10 cellular contexts compared by ENCODE assay signal in the genomic region with DNA sequence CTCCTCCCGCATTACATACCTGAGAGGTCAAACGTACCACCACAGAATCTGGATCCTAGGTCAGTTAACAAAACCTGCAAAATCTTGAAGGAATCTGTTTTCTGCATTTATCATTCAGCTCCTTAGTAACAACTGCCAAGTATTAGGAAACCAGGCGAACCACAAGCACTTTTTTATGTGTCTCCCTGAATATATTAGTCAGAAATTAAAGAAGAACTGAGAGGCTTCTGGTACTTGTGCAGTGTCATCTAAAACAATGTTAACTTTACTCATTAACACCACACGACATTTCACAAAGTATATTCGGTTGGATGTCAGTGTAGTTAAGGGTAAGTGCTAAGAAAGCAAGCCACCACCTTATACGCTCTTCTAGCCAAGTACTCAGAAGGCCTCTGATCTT. TPM values are rescaled to one million over a fixed set of nuclear protein-coding genes. Genes with fewer than 3 reads are reported as not detected.
DNase-seq lines count a peak whose midpoint lies in the region; ATAC-seq and TF ChIP-seq lines count a peak whose summit lies in the region.
"Had no signal": no experiment of that assay in that cellular context is flagged by ENCODE, and none has a peak within 500 bp of the region (broad histone marks: within the 10 kb centered on the region; RNA-seq: fewer than 3 reads in every experiment).

No MANE protein-coding gene starts in this region.

- H3K4me1 Mint-ChIP-seq in GM23338 (peaks cover 70% of the 10 kb centered on the region), T-helper 17 cell (peaks cover 70% of the 10 kb centered on the region)

- no peaks in the 10 kb centered on the region for H3K9me3 Mint-ChIP-seq in GM23338

- H3K27ac Mint-ChIP-seq in GM23338 (no peak overlapping the region), T-helper 17 cell (peak overlapping the region; percentile 98)

- H3K4me3 ChIP-seq in GM23338, result peak overlapping the region; percentile 77
- H3K4me3 ChIP-seq in fibroblast of pulmonary artery (replicated peaks; ENCODE audit: low read depth, low read length), result peak overlapping the region; percentile 96
- peak overlapping the region in 5 of 8 donors; percentile 79 to 96 (median 92) for H3K4me3 ChIP-seq in spleen
- H3K4me3 ChIP-seq: SJSA1 had no signal

- intact Hi-C loops in spleen (cut with DNase I; ENCODE audit: low total_unique reads), result loop anchor here (10.0 kb wide), 1 partner anchor 69 kb away; no protein-coding TSS in a partner anchor

- peaks cover 72% of the 10 kb centered on the region for H3K79me2 ChIP-seq in GM23338 (replicated peaks; ENCODE audit: insufficient read depth)

- TF ChIP-seq POLR2A in spleen (IDR thresholded peaks at IDR 0.05), result no peak

- DNase-seq in GM23338 (ENCODE audit: low spot score) (no peak), T-helper 17 cell (no peak), fibroblast of pulmonary artery (ENCODE audit: low read depth) (peak; percentile 38), spleen (no peak), putamen (ENCODE audit: low spot score) (no peak), A172 (ENCODE audit: low spot score) (no peak)
- DNase-seq in effector CD8-positive, alpha-beta T cell (lab: John Stamatoyannopoulos, UW), result no peak

- H3K36me3 ChIP-seq in GM23338 (ENCODE audit: insufficient read depth), result no peaks in the 10 kb centered on the region; the same call in 1 of the 2 replicates
- peaks cover 0 to 20% (median 0%) of the 10 kb centered on the region in 6 donors for H3K36me3 ChIP-seq in spleen
- H3K36me3 ChIP-seq: right atrium auricular region had no signal

- H3K27ac ChIP-seq in GM23338 (ENCODE audit: low read depth) (no peak overlapping the region), spleen (peak overlapping the region in 4 of 8 donors; percentile 93 to 95 (median 94))
- H3K27ac ChIP-seq: SJSA1 had no signal

- H3K9me2 ChIP-seq in GM23338 (ENCODE audit: insufficient read depth), result no peaks in the 10 kb centered on the region

- H3F3A ChIP-seq in GM23338 (replicated peaks; ENCODE audit: low read depth), result no peaks in the 10 kb centered on the region

- H2AFZ ChIP-seq in GM23338, result no peak overlapping the region

- peaks cover 55% of the 10 kb centered on the region for H4K20me1 ChIP-seq in GM23338 (replicated peaks; ENCODE audit: insufficient read depth)

- H3K9me3 ChIP-seq in T-helper 17 cell (ENCODE audit: control insufficient read depth, low read length, poor library complexity, severe bottlenecking) (no peaks in the 10 kb centered on the region), spleen (no peaks in the 10 kb centered on the region)
- H3K9me3 ChIP-seq: right atrium auricular region, SJSA1 had no signal

- H3K36me3 Mint-ChIP-seq in GM23338 (ENCODE audit: low read depth), result peaks cover 12% of the 10 kb centered on the region
- H3K36me3 Mint-ChIP-seq in T-helper 17 cell (ENCODE audit: low read depth), result peaks cover 5% of the 10 kb centered on the region

- no peaks in the 10 kb centered on the region for H3K27me3 ChIP-seq in GM23338 (ENCODE audit: insufficient read depth)
- no peaks in the 10 kb centered on the region for H3K27me3 ChIP-seq in spleen (replicated peaks in 1 of 7)
- H3K27me3 ChIP-seq: right atrium auricular region, SJSA1 had no signal

- TF ChIP-seq CTCF in GM23338 (conservative IDR thresholded peaks at IDR 0.05; ENCODE audit: low read depth in 2 of 2), result no peak
- no peak for TF ChIP-seq CTCF in fibroblast of pulmonary artery (IDR thresholded peaks at IDR 0.05; ENCODE audit: low read length, missing control alignments)
- no peak for TF ChIP-seq CTCF in spleen (IDR thresholded peaks at IDR 0.05 in 8 of 11, conservative IDR thresholded peaks at IDR 0.05 in 3 of 11)

- peak overlapping the region; percentile 62 for H3K4me2 ChIP-seq in GM23338

- H3K4me3 Mint-ChIP-seq in GM23338 (peak overlapping the region; percentile 99), T-helper 17 cell (peak overlapping the region; percentile 98)

- H3K4me1 ChIP-seq in GM23338 (ENCODE audit: insufficient read depth) (peaks cover 42% of the 10 kb centered on the region), spleen (peaks cover 27 to 93% (median 78%) of the 10 kb centered on the region in 6 donors)

- 42 to 64% (median 51%) methylated on average over 6 of the region's 6 CpGs for WGBS in spleen, 5 donors

- ATAC-seq in GM23338, result no peak
- ATAC-seq in T-helper 17 cell, result no peak
- ATAC-seq in HG02759 (IDR thresholded peaks at IDR 0.05; ENCODE audit: unreplicated experiment), result no peak

- H3K27me3 Mint-ChIP-seq in GM23338 (ENCODE audit: insufficient read depth, low read depth, poor library complexity) (peaks cover 2% of the 10 kb centered on the region), T-helper 17 cell (no peaks in the 10 kb centered on the region)

TF ChIP-seq in GM23338, 12 proteins besides CTCF, POLR2A, EP300 and RAD21:
- TF ChIP-seq CREB1 (CRISPR knock-in tag; IDR thresholded peaks at IDR 0.05; ENCODE audit: low read depth), result no peak
- no peak for TF ChIP-seq STAT1 (IDR thresholded peaks at IDR 0.05; ENCODE audit: unreplicated experiment)
- TF ChIP-seq NANOG (IDR thresholded peaks at IDR 0.05; ENCODE audit: borderline replicate concordance), result no peak

RNA-seq across cellular contexts. Expression of a gene that starts 2.5 kb away (rescaled TPM):
- 66.9 and 69.4 TPM in 2 replicates for total RNA-seq in GM23338 (2014; rRNA removed; shearing (Covaris generic))
- polyA plus RNA-seq in GM23338 (2016; fragmentation: Nextera tagmentation; extraction: Ambion mirVana), result 32.1 and 32.5 TPM in 2 replicates
- total RNA-seq in T-helper 17 cell, result 10 to 100 TPM; 25.3 to 27.0 TPM
- total RNA-seq in spleen, result 10 to 100 TPM; 29.3 to 55.1 (median 41.3) TPM
- polyA plus RNA-seq in spleen, result 10 to 100 TPM in 2 of 3 donors, 1 to 10 TPM in 1; 8.7 to 13.9 (median 13.7) TPM
- 16.7 and 18.2 TPM in 2 replicates for total RNA-seq in A172 (2014; rRNA removed; shearing (Covaris generic))
